ENCODE assay signal across 8 cellular contexts in genomic region chr9:123268950-123269302, GRCh38. TPM values are rescaled to one million over a fixed set of nuclear protein-coding genes. Genes with fewer than 3 reads are reported as not detected.
DNase-seq lines count a peak whose midpoint lies in the region; ATAC-seq and TF ChIP-seq lines count a peak whose summit lies in the region.

No MANE protein-coding gene starts in this region.

- H3K9ac ChIP-seq in GM23248 (peak overlapping the region; percentile 14; the same call in 1 of the 2 replicates), skeletal muscle satellite cell (ENCODE audit: low read depth, low read length) (peak overlapping the region; percentile 54)

- intact Hi-C loops in right cardiac atrium (cut with DNase I): loop anchor here in 1 of 4 donors (5.0 kb wide), 1 partner anchor 73 kb away; no protein-coding TSS in a partner anchor

- H3K36me3 ChIP-seq in GM23248 (ENCODE audit: low read depth) (no peaks in the 10 kb centered on the region), skeletal muscle satellite cell (ENCODE audit: insufficient read depth, low read length) (no peaks in the 10 kb centered on the region)

- H3K27me3 ChIP-seq in GM23248 (replicated peaks; ENCODE audit: insufficient read depth): peaks cover 22% of the 10 kb centered on the region
- H3K27me3 ChIP-seq in right cardiac atrium (ENCODE audit: control insufficient read depth, insufficient read depth): no peaks in the 10 kb centered on the region
- H3K27me3 ChIP-seq in skeletal muscle satellite cell (ENCODE audit: control insufficient read depth, insufficient read depth, low read length): peaks cover 33% of the 10 kb centered on the region

- no peak for ATAC-seq in right cardiac atrium

- in situ Hi-C loops in GM23248 (cut with MboI): no loop called here

- H3K4me3 ChIP-seq in GM23248 (peak overlapping the region; percentile 91), right cardiac atrium (ENCODE audit: low read length) (peak overlapping the region; percentile 68), skeletal muscle satellite cell (ENCODE audit: low read length) (peak overlapping the region; percentile 98)

- H3K4me2 ChIP-seq in GM23248 (ENCODE audit: unreplicated experiment) (peak overlapping the region; percentile 89), skeletal muscle satellite cell (ENCODE audit: low read length) (peak overlapping the region; percentile 98)

- peak overlapping the region; percentile 97 for H2AFZ ChIP-seq in GM23248

- H3K27ac ChIP-seq in GM23248 (no peak overlapping the region), VCaP (peak overlapping the region; percentile 93), right cardiac atrium (ENCODE audit: low read length) (peak overlapping the region; percentile 49)

- no peaks in the 10 kb centered on the region for H3K9me2 ChIP-seq in GM23248 (ENCODE audit: insufficient read depth)

- no peaks in the 10 kb centered on the region for H3K4me1 ChIP-seq in GM23248 (ENCODE audit: insufficient read depth)
- peaks cover 4% of the 10 kb centered on the region for H3K4me1 ChIP-seq in right cardiac atrium (ENCODE audit: control insufficient read depth, insufficient read depth, low read length)
- peaks cover 4% of the 10 kb centered on the region for H3K4me1 ChIP-seq in skeletal muscle satellite cell (ENCODE audit: control insufficient read depth, insufficient read depth, low read length)

- no peaks in the 10 kb centered on the region for H3K79me2 ChIP-seq in GM23248 (ENCODE audit: insufficient read depth)

- no peaks in the 10 kb centered on the region for H3F3A ChIP-seq in GM23248 (ENCODE audit: insufficient read depth)

- 1 to 4% methylated on average over 15 to 17 of the region's 20 CpGs for WGBS in GM23248 (ENCODE audit: low coverage in 1 of 2, low lambda C conversion rate in 2 of 2, missing lambda C conversion rate in 2 of 2), 2 experiments
- 1% methylated on average over 20 of the region's 20 CpGs for WGBS in right cardiac atrium

- DNase-seq in GM23248: no peak
- no peak for DNase-seq in right cardiac atrium
- DNase-seq in DMS79 (lab: John Stamatoyannopoulos, UW): no peak
- DNase-seq in COLO668 (lab: John Stamatoyannopoulos, UW; ENCODE audit: unreplicated experiment): no peak
- DNase-seq in NCI-H1105 treated with DMSO at 0.1 percent for 48 hours (lab: John Stamatoyannopoulos, UW): no peak
- no peak for DNase-seq in D341Med (ENCODE audit: low spot score)

- TF ChIP-seq CTCF in VCaP (conservative IDR thresholded peaks at IDR 0.05): no peak

- H3K9me3 ChIP-seq in GM23248 (ENCODE audit: low read depth) (no peaks in the 10 kb centered on the region), right cardiac atrium (ENCODE audit: control insufficient read depth, low read length) (no peaks in the 10 kb centered on the region), skeletal muscle satellite cell (replicated peaks; ENCODE audit: low read length) (no peaks in the 10 kb centered on the region)

- no peaks in the 10 kb centered on the region for H4K20me1 ChIP-seq in GM23248 (ENCODE audit: insufficient read depth)

RNA-seq across cellular contexts. Expression of gene STRBP, which starts 0.5 kb away (rescaled TPM):
- total RNA-seq in GM23248 (2014; rRNA removed; shearing (Covaris generic)): 0.51 and 2.5 TPM in 2 replicates
- polyA plus RNA-seq in GM23248 (2016; fragmentation: Nextera tagmentation; extraction: Ambion mirVana): 1.1 and 1.4 TPM in 2 replicates
- total RNA-seq in right cardiac atrium: 10 to 100 TPM; 18.2 to 26.8 (median 22.8) TPM
- polyA plus RNA-seq in right cardiac atrium: 9.8 TPM
- 0.87 and 1.3 TPM in 2 replicates for total RNA-seq in skeletal muscle satellite cell (2012; rRNA removed)
